Comparison of ENCODE assay signal across 10 cellular contexts in genomic region chr11:75468534-75469340, GRCh38. TPM values are rescaled to one million over a fixed set of nuclear protein-coding genes. Genes with fewer than 3 reads are reported as not detected.
DNase-seq lines count a peak whose midpoint lies in the region; ATAC-seq and TF ChIP-seq lines count a peak whose summit lies in the region.
"Had no signal": no experiment of that assay in that cellular context is flagged by ENCODE, and none has a peak within 500 bp of the region (broad histone marks: within the 10 kb centered on the region; RNA-seq: fewer than 3 reads in every experiment).

No MANE protein-coding gene starts in this region.

- POLR2A ChIA-PET in HEK293T (lab: Yijun Ruan, JAX), result interaction anchor here (0.9 kb wide), 1 partner anchor 9 kb away, joined by 3 read pairs; no protein-coding TSS in a partner anchor

- H3K36me3 ChIP-seq in right lobe of liver, result no peaks in the 10 kb centered on the region
- no peaks in the 10 kb centered on the region for H3K36me3 ChIP-seq in upper lobe of right lung

- no peak for TF ChIP-seq CTCF in right lobe of liver (IDR thresholded peaks at IDR 0.05)
- TF ChIP-seq CTCF in upper lobe of right lung (IDR thresholded peaks at IDR 0.05), result no peak

- CTCF ChIA-PET in HEK293T (lab: Yijun Ruan, JAX), result interaction anchor here (0.6 kb wide), 1 partner anchor 210 kb away, joined by 4 read pairs; no protein-coding TSS in a partner anchor

- H3K4me3 ChIP-seq in right lobe of liver, result no peak overlapping the region
- no peak overlapping the region for H3K4me3 ChIP-seq in upper lobe of right lung

- H3K27ac ChIP-seq in right lobe of liver (no peak overlapping the region), upper lobe of right lung (no peak overlapping the region)

- H3K27me3 ChIP-seq in right lobe of liver (no peaks in the 10 kb centered on the region), upper lobe of right lung (no peaks in the 10 kb centered on the region)

- TF ChIP-seq POLR2A in right lobe of liver (IDR thresholded peaks at IDR 0.05), result no peak

- H3K9me3 ChIP-seq in right lobe of liver (no peaks in the 10 kb centered on the region), upper lobe of right lung (no peaks in the 10 kb centered on the region)

- WGBS in right lobe of liver (ENCODE audit: insufficient coverage, low coverage, low lambda C conversion rate, missing lambda C conversion rate), result 30% methylated on average over 11 of the region's 14 CpGs

- DNase-seq in NCI-H82 (lab: John Stamatoyannopoulos, UW), result peak; percentile 49
- DNase-seq in NCI-H82 treated with DMSO at 0.1 percent for 48 hours (lab: John Stamatoyannopoulos, UW; ENCODE audit: unreplicated experiment), result no peak
- peak; percentile 88 to 96 for DNase-seq in dermis microvascular lymphatic vessel endothelial cell (ENCODE audit: low read depth in 2 of 2)
- DNase-seq in right lobe of liver, result peak; percentile 55 to 66 (median 65)
- no peak for DNase-seq in upper lobe of right lung
- no peak for DNase-seq in HEK293T (ENCODE audit: extremely low spot score)
- DNase-seq in activated CD4-positive, alpha-beta T cell treated with anti-CD3 and anti-CD28 coated beads, Interleukin-2, amount 50 U/mL, for 4 hours, result no peak
- DNase-seq in superior temporal gyrus (ENCODE audit: extremely low spot score), result no peak
- DNase-seq: NCI-H1092; stimulated activated CD4-positive, alpha-beta T cell treated with anti-CD3 and anti-CD28 coated beads, Interleukin-1b, Interleukin-23, amount 100 ng/mL, for 48 hours had no signal

- ATAC-seq in right lobe of liver (peak; percentile 58 to 76 (median 59)), upper lobe of right lung (peak; percentile 13)

- H3K4me1 ChIP-seq in right lobe of liver (no peaks in the 10 kb centered on the region), upper lobe of right lung (peaks cover 25% of the 10 kb centered on the region)

- intact Hi-C loops in right lobe of liver (cut with DNase I), result no loop called here
- intact Hi-C loops in upper lobe of right lung (cut with DNase I), result no loop called here

TF ChIP-seq in HEK293T, 16 proteins besides CTCF, POLR2A, EP300 and RAD21:
- no peak for TF ChIP-seq ELF4 (IDR thresholded peaks at IDR 0.05)
- TF ChIP-seq FOXM1 (IDR thresholded peaks at IDR 0.05; ENCODE audit: borderline replicate concordance), result no peak
- TF ChIP-seq ARNT (IDR thresholded peaks at IDR 0.05), result no peak
- TF ChIP-seq LEF1 (IDR thresholded peaks at IDR 0.05; ENCODE audit: borderline replicate concordance), result no peak
- no peak for TF ChIP-seq L3MBTL2 (conservative IDR thresholded peaks at IDR 0.05)
- TF ChIP-seq FOXK2 (IDR thresholded peaks at IDR 0.05), result no peak
- TF ChIP-seq ZNF384 (IDR thresholded peaks at IDR 0.05), result no peak
- TF ChIP-seq SP1 (IDR thresholded peaks at IDR 0.05), result no peak
- no peak for TF ChIP-seq PKNOX1 (IDR thresholded peaks at IDR 0.05)
- no peak for TF ChIP-seq FOXA1 (IDR thresholded peaks at IDR 0.05)
- no peak for TF ChIP-seq SUZ12 (IDR thresholded peaks at IDR 0.05)
- TF ChIP-seq BHLHE40 (IDR thresholded peaks at IDR 0.05; ENCODE audit: borderline replicate concordance), result no peak

RNA-seq across cellular contexts. Expression of gene KLHL35, which starts 35.7 kb away (rescaled TPM):
- total RNA-seq in dermis microvascular lymphatic vessel endothelial cell, result 1.0 and 2.4 TPM in 2 replicates
- under 1 TPM in 1 of 6 experiments, not detected in 5; 0.09 TPM for total RNA-seq in right lobe of liver
- total RNA-seq in upper lobe of right lung, result 3.4 TPM

RNA-seq across cellular contexts. Expression of gene GDPD5, which starts 57.0 kb away (rescaled TPM):
- total RNA-seq in dermis microvascular lymphatic vessel endothelial cell (9.8 and 21.0 TPM in 2 replicates), right lobe of liver (10 to 100 TPM in 1 of 6 experiments, 1 to 10 TPM in 5; 2.0 to 10.7 (median 4.1) TPM), upper lobe of right lung (19.3 TPM)

Comparison
In these comparisons a context has a peak if more than half of its experiments do, and no peak if none do; other contexts are left out.
1. DNase-seq: peak in NCI-H82 (single experiment), dermis microvascular lymphatic vessel endothelial cell (2 of 2) and right lobe of liver (3 of 3); none in NCI-H82 treated with DMSO at 0.1 percent for 48 hours (single experiment), upper lobe of right lung (single experiment), HEK293T (single experiment), activated CD4-positive, alpha-beta T cell treated with anti-CD3 and anti-CD28 coated beads, Interleukin-2, amount 50 U/mL, for 4 hours (0 of 2) and superior temporal gyrus (single experiment).